Comparison of ENCODE assay signal across 8 cellular contexts in genomic region chr6:26421259-26422144, GRCh38.
DNase-seq lines count a peak whose midpoint lies in the region; ATAC-seq and TF ChIP-seq lines count a peak whose summit lies in the region.

No MANE protein-coding gene starts in this region.

- ATAC-seq in GM18520 (IDR thresholded peaks at IDR 0.05; ENCODE audit: unreplicated experiment) (peak; percentile 78), HG02981 (IDR thresholded peaks at IDR 0.05; ENCODE audit: unreplicated experiment) (peak; percentile 92)

- H3K36me3 ChIP-seq in ACC112 (ENCODE audit: insufficient read depth, low read length) (peaks cover 14% of the 10 kb centered on the region), brain microvascular endothelial cell (replicated peaks) (no peaks in the 10 kb centered on the region), rectal smooth muscle tissue (ENCODE audit: control insufficient read depth, insufficient read depth, low read length) (no peaks in the 10 kb centered on the region)

- in situ Hi-C loops in brain microvascular endothelial cell (cut with HindIII; ENCODE audit: low pct_ligation_motif_present, low sequenced_read_pairs): no loop called here

- no peaks in the 10 kb centered on the region for H3K27me3 ChIP-seq in ACC112 (ENCODE audit: insufficient read depth, low read length)
- no peaks in the 10 kb centered on the region for H3K27me3 ChIP-seq in brain microvascular endothelial cell (replicated peaks)
- no peaks in the 10 kb centered on the region for H3K27me3 ChIP-seq in rectal smooth muscle tissue (ENCODE audit: control insufficient read depth, insufficient read depth, low read length)

- peak overlapping the region; percentile 75 for H3K9ac ChIP-seq in rectal smooth muscle tissue (ENCODE audit: low read length)

- H3K4me3 ChIP-seq in ACC112 (ENCODE audit: low read depth, low read length) (peak overlapping the region; percentile 92), brain microvascular endothelial cell (ENCODE audit: low read depth, low read length) (peak overlapping the region; percentile 73), rectal smooth muscle tissue (ENCODE audit: low read length) (peak overlapping the region; percentile 71)

- peak; percentile 67 to 83 for DNase-seq in NCI-H2081 (lab: John Stamatoyannopoulos, UW)
- DNase-seq in T-helper 9 cell: peak; percentile 28
- peak; percentile 94 for DNase-seq in brain microvascular endothelial cell
- peak; percentile 82 for DNase-seq in iPS DF 19.7 (ENCODE audit: low read depth, low spot score)

- H3K27ac ChIP-seq in ACC112 (ENCODE audit: low read depth, low read length): peak overlapping the region; percentile 64
- H3K27ac ChIP-seq in brain microvascular endothelial cell: peak overlapping the region; percentile 81
- H3K27ac ChIP-seq in rectal smooth muscle tissue (ENCODE audit: low read depth, low read length): peak overlapping the region; percentile 71

- H3K4me1 ChIP-seq in ACC112 (ENCODE audit: control insufficient read depth, insufficient read depth, low read length, unreplicated experiment): peaks cover 25% of the 10 kb centered on the region
- peaks cover 5% of the 10 kb centered on the region for H3K4me1 ChIP-seq in rectal smooth muscle tissue (ENCODE audit: control insufficient read depth, insufficient read depth, low read length)

- peak overlapping the region; percentile 93 for H2AFZ ChIP-seq in ACC112 (ENCODE audit: low read length, unreplicated experiment)

- TF ChIP-seq CTCF in brain microvascular endothelial cell (IDR thresholded peaks at IDR 0.05; ENCODE audit: low read depth, low read length, missing control alignments): no peak

- peaks cover 18% of the 10 kb centered on the region for H3K79me2 ChIP-seq in ACC112 (ENCODE audit: control insufficient read depth, insufficient read depth, low read length, unreplicated experiment)

Comparison
In these comparisons a context has a peak if more than half of its experiments do, and no peak if none do; other contexts are left out.
1. Peak in every context shown above with its lines: DNase-seq, ATAC-seq, H3K4me3 ChIP-seq and H3K27ac ChIP-seq.
2. DNase-seq: peak in every context shown above with its lines; median percentile 94 in brain microvascular endothelial cell; 82 in iPS DF 19.7; 75 in NCI-H2081; 28 in T-helper 9 cell.